ENCODE assay signal across 19 cellular contexts in the genomic region with DNA sequence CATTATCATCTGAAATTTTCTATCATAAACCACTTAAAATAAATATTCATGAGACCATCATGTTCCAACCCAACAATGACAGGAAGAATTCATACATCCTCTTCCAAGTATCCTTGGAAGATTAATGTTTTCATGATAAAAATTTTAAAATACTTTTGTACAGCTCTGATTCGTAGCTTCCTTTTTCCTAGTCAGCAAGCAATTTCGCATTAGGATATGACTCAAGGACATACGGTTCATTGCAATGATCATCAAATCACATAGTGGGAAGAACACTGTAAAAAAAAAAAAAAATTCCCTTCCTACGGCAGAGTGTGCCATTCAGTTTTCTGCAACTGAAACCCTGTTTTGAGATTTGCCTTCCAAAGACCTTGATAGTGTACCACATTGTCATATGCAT. TPM values are rescaled to one million over a fixed set of nuclear protein-coding genes. Genes with fewer than 3 reads are reported as not detected.
DNase-seq lines count a peak whose midpoint lies in the region; ATAC-seq and TF ChIP-seq lines count a peak whose summit lies in the region.
"Had no signal": no experiment of that assay in that cellular context is flagged by ENCODE, and none has a peak within 500 bp of the region (broad histone marks: within the 10 kb centered on the region; RNA-seq: fewer than 3 reads in every experiment).

No MANE protein-coding gene starts in this region.

- TF ChIP-seq CTCF in gastroesophageal sphincter (IDR thresholded peaks at IDR 0.05) (no peak), upper lobe of left lung (IDR thresholded peaks at IDR 0.05) (no peak)

- TF ChIP-seq POLR2A in gastroesophageal sphincter (IDR thresholded peaks at IDR 0.05) (no peak), upper lobe of left lung (IDR thresholded peaks at IDR 0.05) (no peak)

- TF ChIP-seq EP300 in gastroesophageal sphincter (IDR thresholded peaks at IDR 0.05) (no peak), upper lobe of left lung (IDR thresholded peaks at IDR 0.05) (peak in 2 of 4 donors; percentile 66 to 67)

- WGBS in gastroesophageal sphincter (ENCODE audit: low coverage in 1 of 2), 2 donors, result 28% methylated on average over 4 of the region's 4 CpGs
- 33 to 46% methylated on average over 4 of the region's 4 CpGs for WGBS in upper lobe of left lung, 2 donors

- no peak overlapping the region for H3K27ac ChIP-seq in gastroesophageal sphincter
- H3K27ac ChIP-seq in upper lobe of left lung, result peak overlapping the region in 3 of 4 donors; percentile 2 to 42 (median 13)
- H3K27ac ChIP-seq: 22Rv1, neural progenitor cell had no signal

- H3K4me1 ChIP-seq in gastroesophageal sphincter (peaks cover 0 to 5% (median 0%) of the 10 kb centered on the region in 3 donors), upper lobe of left lung (peaks cover 16 to 36% (median 25%) of the 10 kb centered on the region in 4 donors)
- H3K4me1 ChIP-seq: neural progenitor cell had no signal

- DNase-seq in NOMO-1 treated with DMSO at 0.1 percent for 48 hours (lab: John Stamatoyannopoulos, UW; ENCODE audit: unreplicated experiment) (peak; percentile 23), NOMO-1 (lab: John Stamatoyannopoulos, UW; ENCODE audit: unreplicated experiment in 2 of 2) (no peak), upper lobe of left lung (no peak), NCI-H345 treated with DMSO at 0.1 percent for 48 hours (lab: John Stamatoyannopoulos, UW; ENCODE audit: unreplicated experiment) (no peak)
- DNase-seq: activated CD4-positive, alpha-beta T cell treated with anti-CD3 and anti-CD28 coated beads, Interleukin-2, amount 50 U/mL, for 4 hours; DMS153; hypothalamus; IMR-90; NCI-H1417 treated with DMSO at 0.1 percent for 48 hours; NCI-H524; T-helper 9 cell had no signal

- no peaks in the 10 kb centered on the region for H3K9me3 ChIP-seq in gastroesophageal sphincter
- no peaks in the 10 kb centered on the region for H3K9me3 ChIP-seq in upper lobe of left lung

- no peaks in the 10 kb centered on the region for H3K36me3 ChIP-seq in gastroesophageal sphincter
- no peaks in the 10 kb centered on the region for H3K36me3 ChIP-seq in upper lobe of left lung
- H3K36me3 ChIP-seq: neural progenitor cell had no signal

- H3K4me3 ChIP-seq in gastroesophageal sphincter, result no peak overlapping the region
- H3K4me3 ChIP-seq in upper lobe of left lung, result no peak overlapping the region
- H3K4me3 ChIP-seq: lung, neural progenitor cell, skin epidermis had no signal

- no peaks in the 10 kb centered on the region for H3K27me3 ChIP-seq in gastroesophageal sphincter
- no peaks in the 10 kb centered on the region for H3K27me3 ChIP-seq in upper lobe of left lung
- H3K27me3 ChIP-seq: neural progenitor cell had no signal

- ATAC-seq in SK-N-SH treated with all-trans-retinoic acid at 6 μM for 48 hours (peak; percentile 73), gastroesophageal sphincter (peak; percentile 39), upper lobe of left lung (ENCODE audit: low FRiP score in 2 of 2) (peak in 1 of 2 donors; percentile 30), HG02970 (IDR thresholded peaks at IDR 0.05; ENCODE audit: low FRiP score, unreplicated experiment) (no peak), HG03025 (IDR thresholded peaks at IDR 0.05; ENCODE audit: low FRiP score, unreplicated experiment) (no peak)

TF ChIP-seq in SK-N-SH treated with all-trans-retinoic acid at 6 μM for 48 hours, 23 proteins besides CTCF, POLR2A, EP300 and RAD21:
- TF ChIP-seq ZC3H10 (CRISPR knock-in tag; IDR thresholded peaks at IDR 0.05), result no peak
- TF ChIP-seq, protein P1, sequence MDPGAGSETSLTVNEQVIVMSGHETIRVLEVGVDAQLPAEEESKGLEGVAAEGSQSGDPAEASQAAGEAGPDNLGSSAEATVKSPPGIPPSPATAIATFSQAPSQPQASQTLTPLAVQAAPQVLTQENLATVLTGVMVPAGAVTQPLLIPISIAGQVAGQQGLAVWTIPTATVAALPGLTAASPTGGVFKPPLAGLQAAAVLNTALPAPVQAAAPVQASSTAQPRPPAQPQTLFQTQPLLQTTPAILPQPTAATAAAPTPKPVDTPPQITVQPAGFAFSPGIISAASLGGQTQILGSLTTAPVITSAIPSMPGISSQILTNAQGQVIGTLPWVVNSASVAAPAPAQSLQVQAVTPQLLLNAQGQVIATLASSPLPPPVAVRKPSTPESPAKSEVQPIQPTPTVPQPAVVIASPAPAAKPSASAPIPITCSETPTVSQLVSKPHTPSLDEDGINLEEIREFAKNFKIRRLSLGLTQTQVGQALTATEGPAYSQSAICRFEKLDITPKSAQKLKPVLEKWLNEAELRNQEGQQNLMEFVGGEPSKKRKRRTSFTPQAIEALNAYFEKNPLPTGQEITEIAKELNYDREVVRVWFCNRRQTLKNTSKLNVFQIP (CRISPR knock-in tag; IDR thresholded peaks at IDR 0.05; ENCODE audit: borderline replicate concordance, low read depth), result no peak
- TF ChIP-seq PPARA (CRISPR knock-in tag; IDR thresholded peaks at IDR 0.05; ENCODE audit: borderline replicate concordance), result no peak
- TF ChIP-seq SNAI2 (CRISPR knock-in tag; IDR thresholded peaks at IDR 0.05), result no peak
TF ChIP-seq in SK-N-SH treated with all-trans-retinoic acid at 6 μM for 48 hours: peak in this region for 0.

RNA-seq across cellular contexts. Expression of gene GFOD1, which starts 35.2 kb away (rescaled TPM):
- total RNA-seq in gastroesophageal sphincter (10 to 100 TPM; 18.3 to 49.1 (median 29.0) TPM), upper lobe of left lung (10 to 100 TPM; 22.8 to 37.7 (median 25.8) TPM)

RNA-seq across cellular contexts. Expression of gene SIRT5, which starts 51.8 kb away (rescaled TPM):
- total RNA-seq in gastroesophageal sphincter, result 10 to 100 TPM in 2 of 4 donors, 1 to 10 TPM in 2; 7.5 to 13.1 (median 10.0) TPM
- 10 to 100 TPM in 3 of 6 donors, 1 to 10 TPM in 3; 7.0 to 19.9 (median 11.0) TPM for total RNA-seq in upper lobe of left lung

Comparison
In these comparisons a context has a peak if more than half of its experiments do, and no peak if none do; other contexts are left out.
1. ATAC-seq: peak in SK-N-SH treated with all-trans-retinoic acid at 6 μM for 48 hours (single experiment) and gastroesophageal sphincter (single experiment); none in HG02970 (single experiment) and HG03025 (single experiment).
2. H3K27ac ChIP-seq: peak in upper lobe of left lung (3 of 4); none in gastroesophageal sphincter (0 of 4).